In the genomic region with DNA sequence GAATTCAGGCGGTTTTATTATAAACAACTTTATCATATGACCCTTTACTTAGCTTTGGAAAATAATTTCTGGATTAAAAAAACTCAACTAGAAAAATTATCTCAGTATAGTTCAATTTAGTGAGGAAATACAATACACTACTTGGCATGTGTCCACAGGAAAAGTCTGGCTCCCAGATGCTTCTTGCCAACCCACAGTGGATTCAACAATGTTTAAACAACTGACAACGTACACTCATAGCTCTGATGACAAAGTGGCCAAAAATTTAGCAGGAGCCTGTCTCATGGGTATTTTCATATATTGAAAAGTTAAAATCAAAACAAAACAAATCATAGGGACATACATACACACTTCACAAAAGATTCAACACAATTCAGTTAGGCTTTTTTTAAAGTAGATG, we compare ENCODE assay signal across 12 cellular contexts.
A peak's percentile ranks its signal among the peaks of the same experiment; 100 is the strongest.
DNase-seq lines count a peak whose midpoint lies in the region; ATAC-seq and TF ChIP-seq lines count a peak whose summit lies in the region.
"Had no signal": no experiment of that assay in that cellular context is flagged by ENCODE, and none has a peak within 500 bp of the region (broad histone marks: within the 10 kb centered on the region; RNA-seq: fewer than 3 reads in every experiment).

No MANE protein-coding gene starts in this region.

- ATAC-seq in foreskin keratinocyte: peak; percentile 82

- H3K4me1 Mint-ChIP-seq in activated naive CD8-positive, alpha-beta T cell treated with anti-CD3 and anti-CD28 coated beads for 36 hours: no peaks in the 10 kb centered on the region

- no peak for TF ChIP-seq POLR2A in lower leg skin (IDR thresholded peaks at IDR 0.05)

- CTCF ChIA-PET in A673 (lab: Charles Lee): no interaction called here

- no peak overlapping the region for H3K27ac Mint-ChIP-seq in activated naive CD8-positive, alpha-beta T cell treated with anti-CD3 and anti-CD28 coated beads for 36 hours

- DNase-seq in A673 (ENCODE audit: low spot score) (peak; percentile 10), HK-2 (ENCODE audit: unreplicated experiment) (peak; percentile 16), RPMI7951 (ENCODE audit: low read depth) (peak; percentile 96), foreskin keratinocyte (peak; percentile 66 to 82), lower leg skin (ENCODE audit: low spot score in 2 of 2) (no peak)
- DNase-seq in activated naive CD8-positive, alpha-beta T cell treated with anti-CD3 and anti-CD28 coated beads for 36 hours: no peak
- DNase-seq in effector CD8-positive, alpha-beta T cell (lab: John Stamatoyannopoulos, UW): no peak
- no peak for DNase-seq in activated CD4-positive, CD25-positive, alpha-beta regulatory T cell treated with anti-CD3 and anti-CD28 coated beads, Interleukin-2, amount 50 U/mL, for 72 hours
- DNase-seq: activated naive CD4-positive, alpha-beta T cell treated with Interleukin-2 at 50 U/mL for 16 hours; CD4-positive, CD25-positive, alpha-beta regulatory T cell; right cardiac atrium had no signal

- TF ChIP-seq CTCF in A673 (conservative IDR thresholded peaks at IDR 0.05; ENCODE audit: low read depth, low read length): no peak
- TF ChIP-seq CTCF in foreskin keratinocyte (conservative IDR thresholded peaks at IDR 0.05): no peak
- no peak for TF ChIP-seq CTCF in lower leg skin (IDR thresholded peaks at IDR 0.05)

- H3K9me3 Mint-ChIP-seq in activated naive CD8-positive, alpha-beta T cell treated with anti-CD3 and anti-CD28 coated beads for 36 hours: no peaks in the 10 kb centered on the region
- H3K9me3 Mint-ChIP-seq: CD4-positive, CD25-positive, alpha-beta regulatory T cell had no signal

- H3K36me3 ChIP-seq in A673 (ENCODE audit: insufficient read depth, low read length, poor library complexity, severe bottlenecking): no peaks in the 10 kb centered on the region
- H3K36me3 ChIP-seq: thoracic aorta had no signal

- POLR2A ChIA-PET in A673 (lab: Charles Lee; ENCODE audit: low non-redundant PET): interaction anchor here (0.6 kb wide), 1 partner anchor 25 kb away, joined by 3 read pairs; no protein-coding TSS in a partner anchor

- BruUV-seq in A673 (replicated peaks; lab: Mats Ljungman, UMichigan): no TSS peak

- 38 to 48% methylated on average over 2 of the region's 2 CpGs for WGBS in lower leg skin, 2 donors

- H3K27me3 Mint-ChIP-seq in activated naive CD8-positive, alpha-beta T cell treated with anti-CD3 and anti-CD28 coated beads for 36 hours: peaks cover 3% of the 10 kb centered on the region
- H3K27me3 Mint-ChIP-seq: CD4-positive, CD25-positive, alpha-beta regulatory T cell had no signal

- H3K27ac ChIP-seq in A673 (ENCODE audit: low read depth, low read length, poor library complexity, severe bottlenecking) (no peak overlapping the region), foreskin keratinocyte (no peak overlapping the region)
- H3K27ac ChIP-seq: thoracic aorta had no signal

- H3K4me1 ChIP-seq in A673 (ENCODE audit: insufficient read depth, low read length, poor library complexity, severe bottlenecking) (no peaks in the 10 kb centered on the region), foreskin keratinocyte (peaks cover 7% of the 10 kb centered on the region)

- no peak overlapping the region for H3K4me3 ChIP-seq in A673 (ENCODE audit: low read depth, low read length, poor library complexity, severe bottlenecking)
- no peak overlapping the region for H3K4me3 ChIP-seq in lower leg skin (ENCODE audit: low read depth, poor library complexity, severe bottlenecking)
- H3K4me3 ChIP-seq: thoracic aorta had no signal

- no peak overlapping the region for H3K4me3 Mint-ChIP-seq in activated naive CD8-positive, alpha-beta T cell treated with anti-CD3 and anti-CD28 coated beads for 36 hours
- H3K4me3 Mint-ChIP-seq: CD4-positive, CD25-positive, alpha-beta regulatory T cell had no signal

- H3K27me3 ChIP-seq in A673 (replicated peaks; ENCODE audit: insufficient read depth, low read depth, low read length, poor library complexity) (peaks cover 48% of the 10 kb centered on the region), foreskin keratinocyte (no peaks in the 10 kb centered on the region)

- H3K9me3 ChIP-seq in A673 (ENCODE audit: low read depth, low read length, poor library complexity, severe bottlenecking): no peaks in the 10 kb centered on the region
- H3K9me3 ChIP-seq: thoracic aorta had no signal

- no peaks in the 10 kb centered on the region for H3K36me3 Mint-ChIP-seq in activated naive CD8-positive, alpha-beta T cell treated with anti-CD3 and anti-CD28 coated beads for 36 hours

- intact Hi-C loops in A673 (cut with micrococcal nuclease; ENCODE audit: unreplicated experiment) (no loop called here), lower leg skin (cut with DNase I; ENCODE audit: low total_unique reads) (no loop called here)

Comparison
In these comparisons a context has a peak if more than half of its experiments do, and no peak if none do; other contexts are left out.
1. DNase-seq: peak in A673 (single experiment), HK-2 (single experiment), RPMI7951 (single experiment) and foreskin keratinocyte (2 of 2); none in lower leg skin (0 of 2), activated naive CD8-positive, alpha-beta T cell treated with anti-CD3 and anti-CD28 coated beads for 36 hours (single experiment), effector CD8-positive, alpha-beta T cell (single experiment) and activated CD4-positive, CD25-positive, alpha-beta regulatory T cell treated with anti-CD3 and anti-CD28 coated beads, Interleukin-2, amount 50 U/mL, for 72 hours (single experiment).